Comparison of ENCODE assay signal across 9 cellular contexts in the genomic region with DNA sequence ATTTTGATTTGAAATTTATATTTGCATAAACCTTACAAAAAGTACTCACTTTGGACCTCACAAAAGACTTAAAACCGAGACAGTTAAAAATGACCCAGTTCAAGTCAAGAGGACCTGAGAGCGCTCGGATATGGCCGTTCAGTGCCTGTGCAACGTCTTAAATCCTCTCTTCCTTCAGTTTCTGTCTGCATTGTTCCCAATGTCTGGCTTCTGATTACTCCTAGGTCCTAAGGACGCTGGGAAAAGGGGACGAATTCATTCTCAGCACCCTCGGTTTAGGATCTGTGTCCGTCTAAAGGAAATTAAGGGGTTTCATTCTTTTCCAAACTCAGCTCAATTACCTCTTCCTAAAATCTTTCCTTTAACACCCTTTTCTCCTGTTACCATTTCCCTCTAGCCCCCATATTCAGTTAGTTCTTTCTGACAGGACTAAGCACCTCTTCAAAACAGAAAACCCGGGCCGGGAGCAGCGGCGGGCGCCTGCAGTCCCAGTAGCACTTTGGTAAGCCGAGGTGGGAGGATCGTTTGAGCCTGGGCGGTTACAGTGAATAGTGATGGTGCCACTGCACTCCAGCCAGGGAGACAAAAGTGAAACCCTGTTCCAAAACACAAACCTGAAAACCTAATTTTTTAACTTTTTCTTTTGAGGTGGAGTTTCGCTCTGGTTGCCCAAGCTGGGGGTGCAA. TPM values are rescaled to one million over a fixed set of nuclear protein-coding genes. Genes with fewer than 3 reads are reported as not detected.
DNase-seq lines count a peak whose midpoint lies in the region; ATAC-seq and TF ChIP-seq lines count a peak whose summit lies in the region.
"Had no signal": no experiment of that assay in that cellular context is flagged by ENCODE, and none has a peak within 500 bp of the region (broad histone marks: within the 10 kb centered on the region; RNA-seq: fewer than 3 reads in every experiment).

No MANE protein-coding gene starts in this region.

- no peaks in the 10 kb centered on the region for H3K79me2 ChIP-seq in Karpas-422 (ENCODE audit: low read length)

- peak; percentile 7 for DNase-seq in IMR-90
- DNase-seq in adipocyte (ENCODE audit: low read depth), result peak; percentile 27
- DNase-seq in stimulated activated CD8-positive, alpha-beta memory T cell treated with anti-CD3 and anti-CD28 coated beads, Interleukin-4, amount 100 ng/mL, for 24 hours (ENCODE audit: low read depth), result peak; percentile 2
- no peak for DNase-seq in Karpas-422
- no peak for DNase-seq in NCI-H524 treated with DMSO at 0.1 percent for 48 hours (lab: John Stamatoyannopoulos, UW)
- DNase-seq: kidney glomerular epithelial cell had no signal

- TF ChIP-seq POLR2A in IMR-90 (IDR thresholded peaks at IDR 0.05; ENCODE audit: low read depth, low read length), result no peak

- H3K56ac ChIP-seq in IMR-90 (ENCODE audit: extremely low read depth, insufficient read depth, low read length), result no peak overlapping the region

- in situ Hi-C loops in IMR-90 (cut with MboI; ENCODE audit: low sequenced_read_pairs), result no loop called here

- no peak overlapping the region for H3K23ac ChIP-seq in IMR-90 (ENCODE audit: low read depth, low read length)

- TF ChIP-seq RAD21 in IMR-90 (IDR thresholded peaks at IDR 0.05; ENCODE audit: low read length), result no peak

- H3K4me3 ChIP-seq in IMR-90 (ENCODE audit: insufficient read depth, low read depth, low read length) (peak overlapping the region; percentile 24), adipocyte (ENCODE audit: low read length) (peak overlapping the region; percentile 78), iPS-20b (ENCODE audit: low read length) (peak overlapping the region; percentile 92), Karpas-422 (ENCODE audit: low read length) (no peak overlapping the region)

- no peaks in the 10 kb centered on the region for H3K4me1 ChIP-seq in IMR-90 (ENCODE audit: control insufficient read depth, insufficient read depth, low read length)
- H3K4me1 ChIP-seq in adipocyte (ENCODE audit: control insufficient read depth, insufficient read depth, low read length), result no peaks in the 10 kb centered on the region
- H3K4me1 ChIP-seq in iPS-20b (ENCODE audit: insufficient read depth, low read length), result peaks cover 30% of the 10 kb centered on the region
- no peaks in the 10 kb centered on the region for H3K4me1 ChIP-seq in Karpas-422 (ENCODE audit: low read length)

- no peaks in the 10 kb centered on the region for H3K9me2 ChIP-seq in Karpas-422 (replicated peaks; ENCODE audit: insufficient read depth, low read length)

- no peak overlapping the region for H4K5ac ChIP-seq in IMR-90 (ENCODE audit: low read depth, low read length)

- no peak overlapping the region for H4K8ac ChIP-seq in IMR-90 (ENCODE audit: low read depth in 2 of 2, low read length in 2 of 2)

- no peak overlapping the region for H3K4ac ChIP-seq in IMR-90 (ENCODE audit: low read depth, low read length)

- H3K9ac ChIP-seq in IMR-90 (ENCODE audit: low read depth, low read length) (no peak overlapping the region), adipocyte (ENCODE audit: low read length) (peak overlapping the region; percentile 44), iPS-20b (ENCODE audit: low read depth, low read length) (peak overlapping the region; percentile 94), Karpas-422 (ENCODE audit: low read length) (no peak overlapping the region)

- H3K14ac ChIP-seq in IMR-90 (replicated peaks; ENCODE audit: low read depth, low read length), result no peak overlapping the region

- H3K18ac ChIP-seq in IMR-90 (ENCODE audit: low read depth, low read length), result no peak overlapping the region

- 0% methylated on average over 1 of the region's 18 CpGs; no CpG with 5 or more reads in 1 of the 2 experiments for WGBS in IMR-90 (ENCODE audit: extremely low coverage in 2 of 2, insufficient read length in 1 of 2), 2 experiments

- H2BK120ac ChIP-seq in IMR-90 (ENCODE audit: low read depth, low read length), result no peak overlapping the region

- H2AK9ac ChIP-seq in IMR-90 (replicated peaks; ENCODE audit: low read depth, low read length, poor library complexity), result no peak overlapping the region

- H3K79me1 ChIP-seq in IMR-90 (ENCODE audit: low read depth in 1 of 2, low read length in 2 of 2), result no peaks in the 10 kb centered on the region

- intact Hi-C loops in IMR-90 (cut with micrococcal nuclease), result no loop called here

- H2AK5ac ChIP-seq in IMR-90 (ENCODE audit: low read depth, low read length), result no peak overlapping the region

- no peak overlapping the region for H2BK5ac ChIP-seq in IMR-90 (ENCODE audit: low read depth, low read length, poor library complexity, severe bottlenecking)

- no peak for TF ChIP-seq CTCF in IMR-90 (conservative IDR thresholded peaks at IDR 0.05; ENCODE audit: low read depth, low read length)

- peak overlapping the region; percentile 83 for H3K4me2 ChIP-seq in IMR-90 (ENCODE audit: low read depth, low read length)
- no peak overlapping the region for H3K4me2 ChIP-seq in Karpas-422 (ENCODE audit: low read depth, low read length, poor library complexity, severe bottlenecking)

- H4K20me1 ChIP-seq in IMR-90 (ENCODE audit: insufficient read depth, low read length) (no peaks in the 10 kb centered on the region), Karpas-422 (ENCODE audit: insufficient read depth, low read depth, low read length) (no peaks in the 10 kb centered on the region)

- peak; percentile 92 for ATAC-seq in IMR-90 (ENCODE audit: low read depth)
- ATAC-seq in HG03521 (IDR thresholded peaks at IDR 0.05; ENCODE audit: unreplicated experiment), result no peak
- ATAC-seq in HG02970 (IDR thresholded peaks at IDR 0.05; ENCODE audit: low FRiP score, unreplicated experiment), result no peak

- POLR2A ChIA-PET in IMR-90 (lab: Charles Lee; ENCODE audit: unreplicated experiment), result no interaction called here

- dilution Hi-C loops in IMR-90 (cut with HindIII; ENCODE audit: low sequenced_read_pairs, unreplicated experiment), result no loop called here

- peak overlapping the region; percentile 71 for H2AFZ ChIP-seq in IMR-90 (replicated peaks; ENCODE audit: low read length, poor library complexity)
- no peak overlapping the region for H2AFZ ChIP-seq in Karpas-422 (ENCODE audit: low read length)

- H3K36me3 ChIP-seq in IMR-90 (ENCODE audit: control insufficient read depth, insufficient read depth, low read length) (no peaks in the 10 kb centered on the region), adipocyte (ENCODE audit: control insufficient read depth, insufficient read depth, low read length, severe bottlenecking) (no peaks in the 10 kb centered on the region), iPS-20b (ENCODE audit: insufficient read depth, low read depth, low read length) (peaks cover 54% of the 10 kb centered on the region), Karpas-422 (ENCODE audit: insufficient read depth, low read length) (no peaks in the 10 kb centered on the region)

- H3K9me3 ChIP-seq in IMR-90 (ENCODE audit: control insufficient read depth, insufficient read depth, low read length) (no peaks in the 10 kb centered on the region), adipocyte (ENCODE audit: control insufficient read depth, low read length) (no peaks in the 10 kb centered on the region), iPS-20b (ENCODE audit: insufficient read depth, low read depth, low read length) (peaks cover 3% of the 10 kb centered on the region; the same call in 1 of the 2 replicates), Karpas-422 (ENCODE audit: low read length) (no peaks in the 10 kb centered on the region)

- CTCF ChIA-PET in IMR-90 (lab: Yijun Ruan, JAX), result no interaction called here

- no peak overlapping the region for H2BK15ac ChIP-seq in IMR-90 (ENCODE audit: low read depth, low read length)

- H3K27ac ChIP-seq in IMR-90 (ENCODE audit: insufficient read depth, low read length) (no peak overlapping the region), iPS-20b (ENCODE audit: low read length) (peak overlapping the region; percentile 90), Karpas-422 (ENCODE audit: low read length) (no peak overlapping the region)

- no peak overlapping the region for H2BK20ac ChIP-seq in IMR-90 (ENCODE audit: low read depth, low read length)

- no TSS peak for BruUV-seq in IMR-90 (replicated peaks; lab: Mats Ljungman, UMichigan)

- no peaks in the 10 kb centered on the region for H3K9me1 ChIP-seq in IMR-90 (ENCODE audit: insufficient read depth, low read length)

- no peaks in the 10 kb centered on the region for H3K27me3 ChIP-seq in IMR-90 (ENCODE audit: control insufficient read depth, insufficient read depth, low read length)
- H3K27me3 ChIP-seq in adipocyte (replicated peaks; ENCODE audit: control insufficient read depth, insufficient read depth, low read length), result no peaks in the 10 kb centered on the region
- H3K27me3 ChIP-seq in iPS-20b (ENCODE audit: insufficient read depth, low read length), result no peaks in the 10 kb centered on the region
- no peaks in the 10 kb centered on the region for H3K27me3 ChIP-seq in Karpas-422 (ENCODE audit: low read length)

- no peak overlapping the region for H4K91ac ChIP-seq in IMR-90 (ENCODE audit: insufficient read depth, low read depth, low read length)

TF ChIP-seq in IMR-90, 13 proteins besides CTCF, POLR2A, EP300 and RAD21:
- no peak for TF ChIP-seq NFE2L2 (IDR thresholded peaks at IDR 0.05; ENCODE audit: low read depth, low read length)
- TF ChIP-seq, protein P1, sequence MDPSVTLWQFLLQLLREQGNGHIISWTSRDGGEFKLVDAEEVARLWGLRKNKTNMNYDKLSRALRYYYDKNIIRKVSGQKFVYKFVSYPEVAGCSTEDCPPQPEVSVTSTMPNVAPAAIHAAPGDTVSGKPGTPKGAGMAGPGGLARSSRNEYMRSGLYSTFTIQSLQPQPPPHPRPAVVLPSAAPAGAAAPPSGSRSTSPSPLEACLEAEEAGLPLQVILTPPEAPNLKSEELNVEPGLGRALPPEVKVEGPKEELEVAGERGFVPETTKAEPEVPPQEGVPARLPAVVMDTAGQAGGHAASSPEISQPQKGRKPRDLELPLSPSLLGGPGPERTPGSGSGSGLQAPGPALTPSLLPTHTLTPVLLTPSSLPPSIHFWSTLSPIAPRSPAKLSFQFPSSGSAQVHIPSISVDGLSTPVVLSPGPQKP (IDR thresholded peaks at IDR 0.05; ENCODE audit: borderline replicate concordance, low read depth, low read length), result no peak
- no peak for TF ChIP-seq MAFK (IDR thresholded peaks at IDR 0.05; ENCODE audit: low read depth, low read length)
TF ChIP-seq in IMR-90: peak in this region for 0.

RNA-seq across cellular contexts. Expression of a gene that starts 0.9 kb away (rescaled TPM):
- total RNA-seq in IMR-90 (2012; rRNA removed), result not detected in 2 replicates
- 0.02 TPM in 1 of 2 replicates, not detected in the other for polyA plus RNA-seq in IMR-90 (2012; rRNA removed)
- polyA plus RNA-seq in IMR-90 (2012; cell fraction: cytosol; rRNA removed), result 0.09 TPM in 1 of 2 replicates, not detected in the other
- 0.11 TPM in 1 of 2 replicates, not detected in the other for polyA plus RNA-seq in IMR-90 (2012; cell fraction: nucleus; rRNA removed; ENCODE audit: low replicate concordance)
- total RNA-seq in Karpas-422 (2014; rRNA removed; shearing (Covaris generic); ENCODE audit: low replicate concordance), result not detected in 2 replicates

RNA-seq across cellular contexts. Expression of a gene that starts 20.1 kb away (rescaled TPM):
- total RNA-seq in IMR-90 (2012; rRNA removed), result not detected in 2 replicates
- not detected in 2 replicates for polyA plus RNA-seq in IMR-90 (2012; rRNA removed)
- not detected in 2 replicates for polyA plus RNA-seq in IMR-90 (2012; cell fraction: cytosol; rRNA removed)
- polyA plus RNA-seq in IMR-90 (2012; cell fraction: nucleus; rRNA removed; ENCODE audit: low replicate concordance), result not detected in 2 replicates
- not detected in 2 replicates for total RNA-seq in Karpas-422 (2014; rRNA removed; shearing (Covaris generic); ENCODE audit: low replicate concordance)

Comparison
In these comparisons a context has a peak if more than half of its experiments do, and no peak if none do; other contexts are left out.
1. DNase-seq: peak in IMR-90 (single experiment), adipocyte (single experiment) and stimulated activated CD8-positive, alpha-beta memory T cell treated with anti-CD3 and anti-CD28 coated beads, Interleukin-4, amount 100 ng/mL, for 24 hours (single experiment); none in Karpas-422 (single experiment) and NCI-H524 treated with DMSO at 0.1 percent for 48 hours (single experiment).
2. H3K9ac ChIP-seq: peak in adipocyte (single experiment) and iPS-20b (single experiment); none in IMR-90 (single experiment) and Karpas-422 (single experiment).